Comparison of ENCODE assay signal across 13 cellular contexts in genomic region chr11:4068962-4069361, GRCh38. TPM values are rescaled to one million over a fixed set of nuclear protein-coding genes. Genes with fewer than 3 reads are reported as not detected.
DNase-seq lines count a peak whose midpoint lies in the region; ATAC-seq and TF ChIP-seq lines count a peak whose summit lies in the region.
"Had no signal": no experiment of that assay in that cellular context is flagged by ENCODE, and none has a peak within 500 bp of the region (broad histone marks: within the 10 kb centered on the region; RNA-seq: fewer than 3 reads in every experiment).

No MANE protein-coding gene starts in this region.

- H3K27ac ChIP-seq in BLaER1 treated with 17β-estradiol and CSF1 and Interleukin-3, amounts not matched to agents 10 nM and 100 nM, result no peak overlapping the region
- H3K27ac ChIP-seq: right atrium auricular region had no signal

- POLR2A ChIA-PET in activated CD4-positive, alpha-beta memory T cell treated with anti-CD3 and anti-CD28 coated beads for 36 hours (lab: Charles Lee), result no interaction called here

- peaks cover 5 to 55% (median 17%) of the 10 kb centered on the region in 10 experiments; a peak in 16 of 20 replicates for H3K4me1 ChIP-seq in BLaER1 treated with 17β-estradiol and CSF1 and Interleukin-3, amounts not matched to agents 10 nM and 100 nM

- peaks cover 5% of the 10 kb centered on the region for H3K36me3 Mint-ChIP-seq in activated CD4-positive, alpha-beta memory T cell treated with anti-CD3 and anti-CD28 coated beads for 36 hours
- H3K36me3 Mint-ChIP-seq in naive B cell (peaks cover 14 to 15% of the 10 kb centered on the region in 2 donors), chondrocyte (ENCODE audit: low read depth) (peaks cover 2% of the 10 kb centered on the region)

- peak; percentile 27 for DNase-seq in GDM1 (lab: John Stamatoyannopoulos, UW)
- no peak for DNase-seq in activated CD4-positive, alpha-beta memory T cell treated with anti-CD3 and anti-CD28 coated beads for 36 hours
- DNase-seq in naive B cell, result no peak
- no peak for DNase-seq in chondrocyte (ENCODE audit: low spot score)
- no peak for DNase-seq in NCI-H2171 (lab: John Stamatoyannopoulos, UW)
- DNase-seq: COR-L47, kidney, mucosa of descending colon, NCI-H1417, NCI-H510A had no signal

- H3K9ac ChIP-seq in BLaER1 treated with 17β-estradiol and CSF1 and Interleukin-3, amounts not matched to agents 10 nM and 100 nM, result no peak overlapping the region

- peak overlapping the region in 8 of 11 experiments; percentile 1 to 62 (median 36); a peak in 11 of 22 replicates for H3K4me2 ChIP-seq in BLaER1 treated with 17β-estradiol and CSF1 and Interleukin-3, amounts not matched to agents 10 nM and 100 nM

- H3K36me3 ChIP-seq in BLaER1 treated with 17β-estradiol and CSF1 and Interleukin-3, amounts not matched to agents 10 nM and 100 nM, result peaks cover 0 to 67% (median 2%) of the 10 kb centered on the region in 11 experiments; a peak in 10 of 22 replicates
- H3K36me3 ChIP-seq: right atrium auricular region had no signal

- intact Hi-C loops in activated CD4-positive, alpha-beta memory T cell treated with anti-CD3 and anti-CD28 coated beads for 36 hours (cut with micrococcal nuclease), result no loop called here

- no peak overlapping the region for H3K4me3 ChIP-seq in BLaER1 treated with 17β-estradiol and CSF1 and Interleukin-3, amounts not matched to agents 10 nM and 100 nM
- H3K4me3 ChIP-seq: mucosa of descending colon, right atrium auricular region had no signal

- ATAC-seq in naive B cell (ENCODE audit: low read depth in 2 of 2) (no peak), HG03442 (IDR thresholded peaks at IDR 0.05; ENCODE audit: unreplicated experiment) (no peak)
- ATAC-seq: mucosa of descending colon had no signal

- CTCF ChIA-PET in activated CD4-positive, alpha-beta memory T cell treated with anti-CD3 and anti-CD28 coated beads for 36 hours (lab: Charles Lee), result interaction anchor here (14.8 kb wide), 1 partner anchor 224 kb away, joined by 756 read pairs; the partner anchor contains the start of genes RHOG and STIM1

- H3K27ac Mint-ChIP-seq in activated CD4-positive, alpha-beta memory T cell treated with anti-CD3 and anti-CD28 coated beads for 36 hours, result peak overlapping the region; percentile 65
- H3K27ac Mint-ChIP-seq in naive B cell (peak overlapping the region in 5 of 6 donors; percentile 53 to 87 (median 77)), chondrocyte (ENCODE audit: unreplicated experiment) (no peak overlapping the region)

- no peak overlapping the region for H3K4me3 Mint-ChIP-seq in activated CD4-positive, alpha-beta memory T cell treated with anti-CD3 and anti-CD28 coated beads for 36 hours
- H3K4me3 Mint-ChIP-seq in naive B cell, result no peak overlapping the region
- H3K4me3 Mint-ChIP-seq in chondrocyte (ENCODE audit: unreplicated experiment), result no peak overlapping the region

- no peaks in the 10 kb centered on the region for H3K27me3 ChIP-seq in BLaER1 treated with 17β-estradiol and CSF1 and Interleukin-3, amounts not matched to agents 10 nM and 100 nM
- H3K27me3 ChIP-seq: right atrium auricular region had no signal

- TF ChIP-seq CTCF in chondrocyte (IDR thresholded peaks at IDR 0.05), result no peak

- no peaks in the 10 kb centered on the region for H3K27me3 Mint-ChIP-seq in activated CD4-positive, alpha-beta memory T cell treated with anti-CD3 and anti-CD28 coated beads for 36 hours
- no peaks in the 10 kb centered on the region for H3K27me3 Mint-ChIP-seq in naive B cell
- no peaks in the 10 kb centered on the region for H3K27me3 Mint-ChIP-seq in chondrocyte (ENCODE audit: low read depth)

- H3K9me3 ChIP-seq in BLaER1 treated with 17β-estradiol and CSF1 and Interleukin-3, amounts not matched to agents 10 nM and 100 nM (replicated peaks in 1 of 11), result no peaks in the 10 kb centered on the region
- H3K9me3 ChIP-seq: mucosa of descending colon, right atrium auricular region had no signal

- H3K9me3 Mint-ChIP-seq in activated CD4-positive, alpha-beta memory T cell treated with anti-CD3 and anti-CD28 coated beads for 36 hours, result no peaks in the 10 kb centered on the region
- no peaks in the 10 kb centered on the region for H3K9me3 Mint-ChIP-seq in naive B cell
- H3K9me3 Mint-ChIP-seq in chondrocyte (ENCODE audit: low read depth), result no peaks in the 10 kb centered on the region

- peaks cover 0 to 5% (median 0%) of the 10 kb centered on the region in 11 experiments; a peak in 1 of 22 replicates for H4K20me1 ChIP-seq in BLaER1 treated with 17β-estradiol and CSF1 and Interleukin-3, amounts not matched to agents 10 nM and 100 nM

- peaks cover 75% of the 10 kb centered on the region for H3K4me1 Mint-ChIP-seq in activated CD4-positive, alpha-beta memory T cell treated with anti-CD3 and anti-CD28 coated beads for 36 hours (ENCODE audit: low read depth)
- H3K4me1 Mint-ChIP-seq in naive B cell (peaks cover 46 to 60% (median 60%) of the 10 kb centered on the region in 3 donors), chondrocyte (ENCODE audit: low read depth) (peaks cover 23% of the 10 kb centered on the region)

RNA-seq across cellular contexts. Expression of gene RRM1, which starts 25.6 kb away (rescaled TPM):
- total RNA-seq in activated CD4-positive, alpha-beta memory T cell treated with anti-CD3 and anti-CD28 coated beads for 36 hours, result 100 to 1,000 TPM; 201 to 203 TPM
- polyA plus RNA-seq in naive B cell (ENCODE audit: low read depth in 6 of 6), result 10 to 100 TPM; 14.0 to 25.4 (median 18.9) TPM
- total RNA-seq in chondrocyte, result 31.6 to 53.5 TPM (median 34.1 TPM) in 3 replicates
